Comparison of ENCODE assay signal across 12 cellular contexts in genomic region chr1:223733898-223734852, GRCh38. TPM values are rescaled to one million over a fixed set of nuclear protein-coding genes. Genes with fewer than 3 reads are reported as not detected.
A peak's percentile ranks its signal among the peaks of the same experiment; 100 is the strongest.
DNase-seq lines count a peak whose midpoint lies in the region; ATAC-seq and TF ChIP-seq lines count a peak whose summit lies in the region.
"Had no signal": no experiment of that assay in that cellular context is flagged by ENCODE, and none has a peak within 500 bp of the region (broad histone marks: within the 10 kb centered on the region; RNA-seq: fewer than 3 reads in every experiment).

No MANE protein-coding gene starts in this region.

- H3K4me3 Mint-ChIP-seq in brain = peak overlapping the region in 1 of 5 experiments; percentile 53

- no peaks in the 10 kb centered on the region for H4K20me1 ChIP-seq in MM.1S (ENCODE audit: insufficient read depth, low read length)

- ATAC-seq in HG03520 (IDR thresholded peaks at IDR 0.05; ENCODE audit: unreplicated experiment) = no peak

- H3K4me3 ChIP-seq in MM.1S (ENCODE audit: low read length) (no peak overlapping the region), stomach (peak overlapping the region in 1 of 4 donors; percentile 2)

- H3K36me3 ChIP-seq in MM.1S (replicated peaks; ENCODE audit: insufficient read depth, low read length) = no peaks in the 10 kb centered on the region
- peaks cover 0 to 28% (median 3%) of the 10 kb centered on the region in 4 donors for H3K36me3 ChIP-seq in stomach

- TF ChIP-seq POLR2A in stomach (IDR thresholded peaks at IDR 0.05) = no peak

- H3K4me1 Mint-ChIP-seq in brain = peaks cover 71% of the 10 kb centered on the region

- H3K4me1 ChIP-seq in MM.1S (ENCODE audit: low read length) = peaks cover 14% of the 10 kb centered on the region
- H3K4me1 ChIP-seq in stomach = peaks cover 65 to 96% (median 92%) of the 10 kb centered on the region in 4 donors

- H3K27ac ChIP-seq in MM.1S (ENCODE audit: low read length) (no peak overlapping the region), stomach (peak overlapping the region; percentile 83 to 94 (median 89))
- H3K27ac ChIP-seq: HL-60 had no signal

- no peak overlapping the region for H2AFZ ChIP-seq in MM.1S (ENCODE audit: low read length)

- no peaks in the 10 kb centered on the region for H3K9me2 ChIP-seq in MM.1S (replicated peaks; ENCODE audit: insufficient read depth, low read length)

- TF ChIP-seq EP300 in stomach (IDR thresholded peaks at IDR 0.05) = no peak

- no peak overlapping the region for H3K9ac ChIP-seq in MM.1S (ENCODE audit: low read length)

- 0 out of 2 replicates have a peak overlapping the region, but pooled peaks have one; percentile 1 for H3K4me2 ChIP-seq in MM.1S (ENCODE audit: low read depth, low read length)

- H3K9me3 ChIP-seq in MM.1S (replicated peaks; ENCODE audit: insufficient read depth, low read length) (no peaks in the 10 kb centered on the region), stomach (no peaks in the 10 kb centered on the region)

- H3K27me3 ChIP-seq in MM.1S (replicated peaks; ENCODE audit: insufficient read depth, low read length) (no peaks in the 10 kb centered on the region), stomach (no peaks in the 10 kb centered on the region)

- peaks cover 23% of the 10 kb centered on the region for H3K36me3 Mint-ChIP-seq in brain

- H3F3A ChIP-seq in MM.1S (ENCODE audit: insufficient read depth, low read length) = no peaks in the 10 kb centered on the region

- no peaks in the 10 kb centered on the region for H3K9me3 Mint-ChIP-seq in brain

- 35 to 58% (median 47%) methylated on average over 20 of the region's 20 CpGs for WGBS in stomach, 5 donors

- TF ChIP-seq CTCF in MM.1S (IDR thresholded peaks at IDR 0.05; ENCODE audit: low read length) (no peak), brain (conservative IDR thresholded peaks at IDR 0.05) (no peak), stomach (IDR thresholded peaks at IDR 0.05) (no peak)

- H3K27me3 Mint-ChIP-seq in brain = no peaks in the 10 kb centered on the region

- no peak for DNase-seq in MM.1S
- peak; percentile 63 for DNase-seq in medulla oblongata (ENCODE audit: extremely low spot score)
- peak; percentile 75 for DNase-seq in stomach
- DNase-seq in stimulated activated naive CD4-positive, alpha-beta T cell (lab: John Stamatoyannopoulos, UW) = no peak
- no peak for DNase-seq in NCI-H524 treated with DMSO at 0.1 percent for 48 hours (lab: John Stamatoyannopoulos, UW)
- DNase-seq: activated CD4-positive, alpha-beta T cell treated with anti-CD3 and anti-CD28 coated beads for 48 hours; foreskin fibroblast; HCEC 1CT; stimulated activated CD4-positive, alpha-beta T cell treated with anti-CD3 and anti-CD28 coated beads, Interleukin-4, amount 100 ng/mL, for 4 hours had no signal

- intact Hi-C loops in stomach (cut with DNase I; ENCODE audit: low total_unique reads) = no loop called here

- H3K79me2 ChIP-seq in MM.1S (ENCODE audit: low read length) = peaks cover 5% of the 10 kb centered on the region; the same call in 1 of the 2 replicates

- H3K27ac Mint-ChIP-seq in brain = peak overlapping the region in 3 of 5 experiments; percentile 89 to 92 (median 92)

RNA-seq across cellular contexts. Expression of gene CAPN2, which starts 21.8 kb away (rescaled TPM):
- polyA plus RNA-seq in brain (ENCODE audit: insufficient read depth, low read depth, low replicate concordance) (69.0 TPM), stomach (100 to 1,000 TPM; 128 to 171 (median 161) TPM)
- 100 to 1,000 TPM; 224 to 739 (median 358) TPM for total RNA-seq in stomach

Comparison
In these comparisons a context has a peak if more than half of its experiments do, and no peak if none do; other contexts are left out.
1. DNase-seq: peak in medulla oblongata (single experiment) and stomach (single experiment); none in MM.1S (single experiment), stimulated activated naive CD4-positive, alpha-beta T cell (0 of 6) and NCI-H524 treated with DMSO at 0.1 percent for 48 hours (single experiment).